8 cellular contexts compared by ENCODE assay signal in genomic region chr22:26259510-26259909, GRCh38.
DNase-seq lines count a peak whose midpoint lies in the region; ATAC-seq and TF ChIP-seq lines count a peak whose summit lies in the region.
"Had no signal": no experiment of that assay in that cellular context is flagged by ENCODE, and none has a peak within 500 bp of the region (broad histone marks: within the 10 kb centered on the region; RNA-seq: fewer than 3 reads in every experiment).

No MANE protein-coding gene starts in this region.

- H3K9me3 ChIP-seq in CD4-positive, alpha-beta T cell (ENCODE audit: control insufficient read depth, low read length), result no peaks in the 10 kb centered on the region
- H3K9me3 ChIP-seq: left ventricle myocardium inferior had no signal

- peak; percentile 80 for ATAC-seq in WTC11
- ATAC-seq in CD4-positive, alpha-beta T cell (ENCODE audit: poor library complexity), result no peak
- ATAC-seq in GM19463 (IDR thresholded peaks at IDR 0.05; ENCODE audit: unreplicated experiment), result no peak

- CTCF ChIA-PET in WTC11 (lab: Charles Lee), result interaction anchor here (0.7 to 1.5 kb wide), 12 partner anchors 10 to 356 kb away, joined by 3 to 23 read pairs (median 3); no protein-coding TSS in a partner anchor
- CTCF ChIA-PET in CD4-positive, alpha-beta T cell (lab: Charles Lee), result no interaction called here

- no peak overlapping the region for H3K4me3 Mint-ChIP-seq in WTC11
- no peak overlapping the region for H3K4me3 Mint-ChIP-seq in CD4-positive, alpha-beta T cell

- no peak overlapping the region for H3K27ac Mint-ChIP-seq in WTC11
- H3K27ac Mint-ChIP-seq in CD4-positive, alpha-beta T cell, result no peak overlapping the region

- no peaks in the 10 kb centered on the region for H3K36me3 Mint-ChIP-seq in WTC11
- no peaks in the 10 kb centered on the region for H3K36me3 Mint-ChIP-seq in CD4-positive, alpha-beta T cell (ENCODE audit: low read depth)

- H3K27ac ChIP-seq in CD4-positive, alpha-beta T cell (ENCODE audit: low read depth, low read length), result no peak overlapping the region
- H3K27ac ChIP-seq: left ventricle myocardium inferior had no signal

- intact Hi-C loops in CD4-positive, alpha-beta T cell (cut with DNase I, micrococcal nuclease), result no loop called here

- TF ChIP-seq CTCF in WTC11 (IDR thresholded peaks at IDR 0.05), result no peak
- TF ChIP-seq CTCF in CD4-positive, alpha-beta T cell (IDR thresholded peaks at IDR 0.05), result no peak

- peaks cover 6% of the 10 kb centered on the region for H3K4me1 Mint-ChIP-seq in WTC11
- no peaks in the 10 kb centered on the region for H3K4me1 Mint-ChIP-seq in CD4-positive, alpha-beta T cell (ENCODE audit: low read depth)

- no peaks in the 10 kb centered on the region for H3K9me3 Mint-ChIP-seq in WTC11
- peaks cover 5% of the 10 kb centered on the region for H3K9me3 Mint-ChIP-seq in CD4-positive, alpha-beta T cell

- DNase-seq in EH (ENCODE audit: low read depth) (peak; percentile 46), HT-29 (ENCODE audit: low spot score) (peak; percentile 25), WTC11 (ENCODE audit: low spot score) (peak; percentile 81), iris pigment epithelial cell (ENCODE audit: low read depth) (peak; percentile 3), T1000 (lab: John Stamatoyannopoulos, UW) (no peak)
- no peak for DNase-seq in CD4-positive, alpha-beta T cell
- DNase-seq: left ventricle myocardium inferior had no signal

- POLR2A ChIA-PET in WTC11 (lab: Charles Lee), result interaction anchor here (0.6 kb wide), 2 partner anchors 27 to 78 kb away, joined by 3 to 9 read pairs; no protein-coding TSS in a partner anchor
- POLR2A ChIA-PET in CD4-positive, alpha-beta T cell (lab: Charles Lee), result no interaction called here

- H3K27me3 ChIP-seq in CD4-positive, alpha-beta T cell (ENCODE audit: control insufficient read depth, insufficient read depth, low read length), result peaks cover 14% of the 10 kb centered on the region

- H3K27me3 Mint-ChIP-seq in WTC11 (ENCODE audit: low read depth), result peaks cover 18% of the 10 kb centered on the region
- peaks cover 54% of the 10 kb centered on the region for H3K27me3 Mint-ChIP-seq in CD4-positive, alpha-beta T cell

TF ChIP-seq in WTC11, 78 proteins besides CTCF, POLR2A, EP300 and RAD21 (continues in another document):
- TF ChIP-seq AFF4 (CRISPR knock-in tag; IDR thresholded peaks at IDR 0.05; ENCODE audit: borderline replicate concordance) (no peak), ZNF219 (CRISPR knock-in tag; IDR thresholded peaks at IDR 0.05; ENCODE audit: borderline replicate concordance) (0 out of 2 replicates have a peak, but pooled peaks have one; percentile 47), MYBL2 (CRISPR knock-in tag; IDR thresholded peaks at IDR 0.05) (no peak), ESRRA (CRISPR knock-in tag; IDR thresholded peaks at IDR 0.05; ENCODE audit: borderline replicate concordance) (no peak; the same call in 1 of the 2 replicates), PREB (CRISPR knock-in tag; IDR thresholded peaks at IDR 0.05; ENCODE audit: borderline replicate concordance) (no peak), NFE2L1 (CRISPR knock-in tag; IDR thresholded peaks at IDR 0.05) (no peak), TEAD4 (CRISPR knock-in tag; IDR thresholded peaks at IDR 0.05) (peak; percentile 71; the same call in 1 of the 2 replicates), RORB (CRISPR knock-in tag; IDR thresholded peaks at IDR 0.05) (no peak), SMAD4 (CRISPR knock-in tag; IDR thresholded peaks at IDR 0.05) (peak; percentile 91), SOX15 (CRISPR knock-in tag; IDR thresholded peaks at IDR 0.05) (no peak), ATF6 (CRISPR knock-in tag; IDR thresholded peaks at IDR 0.05) (no peak), NFYB (CRISPR knock-in tag; conservative IDR thresholded peaks at IDR 0.05; ENCODE audit: low read depth) (no peak), GTF2I (CRISPR knock-in tag; conservative IDR thresholded peaks at IDR 0.05) (no peak), ATF3 (CRISPR knock-in tag; conservative IDR thresholded peaks at IDR 0.05) (no peak), RELA (CRISPR knock-in tag; IDR thresholded peaks at IDR 0.05; ENCODE audit: borderline replicate concordance) (no peak)
- TF ChIP-seq, protein P1, sequence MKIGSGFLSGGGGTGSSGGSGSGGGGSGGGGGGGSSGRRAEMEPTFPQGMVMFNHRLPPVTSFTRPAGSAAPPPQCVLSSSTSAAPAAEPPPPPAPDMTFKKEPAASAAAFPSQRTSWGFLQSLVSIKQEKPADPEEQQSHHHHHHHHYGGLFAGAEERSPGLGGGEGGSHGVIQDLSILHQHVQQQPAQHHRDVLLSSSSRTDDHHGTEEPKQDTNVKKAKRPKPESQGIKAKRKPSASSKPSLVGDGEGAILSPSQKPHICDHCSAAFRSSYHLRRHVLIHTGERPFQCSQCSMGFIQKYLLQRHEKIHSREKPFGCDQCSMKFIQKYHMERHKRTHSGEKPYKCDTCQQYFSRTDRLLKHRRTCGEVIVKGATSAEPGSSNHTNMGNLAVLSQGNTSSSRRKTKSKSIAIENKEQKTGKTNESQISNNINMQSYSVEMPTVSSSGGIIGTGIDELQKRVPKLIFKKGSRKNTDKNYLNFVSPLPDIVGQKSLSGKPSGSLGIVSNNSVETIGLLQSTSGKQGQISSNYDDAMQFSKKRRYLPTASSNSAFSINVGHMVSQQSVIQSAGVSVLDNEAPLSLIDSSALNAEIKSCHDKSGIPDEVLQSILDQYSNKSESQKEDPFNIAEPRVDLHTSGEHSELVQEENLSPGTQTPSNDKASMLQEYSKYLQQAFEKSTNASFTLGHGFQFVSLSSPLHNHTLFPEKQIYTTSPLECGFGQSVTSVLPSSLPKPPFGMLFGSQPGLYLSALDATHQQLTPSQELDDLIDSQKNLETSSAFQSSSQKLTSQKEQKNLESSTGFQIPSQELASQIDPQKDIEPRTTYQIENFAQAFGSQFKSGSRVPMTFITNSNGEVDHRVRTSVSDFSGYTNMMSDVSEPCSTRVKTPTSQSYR (CRISPR knock-in tag; IDR thresholded peaks at IDR 0.05), result no peak

Comparison
In these comparisons a context has a peak if more than half of its experiments do, and no peak if none do; other contexts are left out.
1. DNase-seq: peak in EH (single experiment), HT-29 (single experiment), WTC11 (single experiment) and iris pigment epithelial cell (single experiment); none in CD4-positive, alpha-beta T cell (0 of 10) and T1000 (single experiment).